ENCODE assay signal across 11 cellular contexts in the genomic region with DNA sequence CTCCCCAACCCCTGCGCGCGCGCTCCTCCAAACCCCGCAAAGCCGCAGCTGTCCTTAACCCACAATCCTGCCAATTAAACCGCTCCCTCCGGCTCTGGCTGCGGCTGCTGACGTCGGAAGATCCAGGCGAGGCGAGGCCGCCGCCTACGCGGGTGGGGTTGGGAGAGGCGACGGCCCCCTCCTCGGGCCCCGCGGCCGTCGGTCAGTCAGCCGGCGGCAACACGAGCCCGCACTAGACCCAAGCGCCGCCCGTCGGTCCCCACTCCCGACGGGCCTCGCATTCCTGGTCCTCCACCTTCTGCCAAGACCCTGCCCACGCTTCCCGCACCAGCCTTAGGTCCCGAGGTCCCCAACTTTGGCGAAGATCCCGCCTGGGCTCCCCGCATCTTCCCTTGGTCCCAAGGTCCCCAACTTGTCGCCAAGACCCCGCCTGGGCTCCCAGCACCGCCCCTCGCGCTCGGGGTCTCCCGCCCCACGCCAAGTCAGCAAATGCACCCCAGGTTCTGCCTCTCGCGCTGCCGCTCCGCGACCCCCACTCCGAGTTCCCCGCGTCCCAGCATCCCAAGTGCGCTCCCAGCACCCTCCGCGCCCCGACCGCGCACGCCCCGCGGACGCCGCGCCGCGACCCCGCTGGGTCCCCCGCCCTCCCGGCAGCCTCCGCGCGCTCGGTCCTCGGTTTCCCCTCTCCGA.
DNase-seq lines count a peak whose midpoint lies in the region; ATAC-seq, FAIRE-seq and TF ChIP-seq lines count a peak whose summit lies in the region.
"Had no signal": no experiment of that assay in that cellular context is flagged by ENCODE, and none has a peak within 500 bp of the region (broad histone marks: within the 10 kb centered on the region; RNA-seq: fewer than 3 reads in every experiment).

No MANE protein-coding gene starts in this region.

- H3K9me3 ChIP-seq in AG04450 (ENCODE audit: control insufficient read depth, insufficient read depth, low read length) (peaks cover 3% of the 10 kb centered on the region; the same call in 1 of the 2 replicates), neural progenitor cell (ENCODE audit: low read depth) (no peaks in the 10 kb centered on the region)
- H3K9me3 ChIP-seq: BLaER1 treated with 17β-estradiol and CSF1 and Interleukin-3, amounts not matched to agents 10 nM and 100 nM had no signal

- no peak overlapping the region for H3K9ac ChIP-seq in neural progenitor cell
- H3K9ac ChIP-seq: BLaER1 treated with 17β-estradiol and CSF1 and Interleukin-3, amounts not matched to agents 10 nM and 100 nM had no signal

- peaks cover 19% of the 10 kb centered on the region for H3K4me1 ChIP-seq in neural progenitor cell

- peaks cover 13% of the 10 kb centered on the region for H4K20me1 ChIP-seq in neural progenitor cell (ENCODE audit: low read depth)

- peak overlapping the region; percentile 92 for H2AFZ ChIP-seq in neural progenitor cell (replicated peaks)

- H3K27me3 ChIP-seq in AG04450 (ENCODE audit: control insufficient read depth, insufficient read depth, low read length) (peaks cover 60% of the 10 kb centered on the region), neural progenitor cell (peaks cover 100% of the 10 kb centered on the region)

- DNase-seq in AG04450 (ENCODE audit: low read depth, low spot score) (no peak), NCI-H2227 treated with DMSO at 0.1 percent for 48 hours (lab: John Stamatoyannopoulos, UW) (peak; percentile 46), frontal cortex (ENCODE audit: low spot score in 2 of 2) (peak; percentile 47 to 53), neural progenitor cell (ENCODE audit: low spot score) (peak; percentile 62), GM19240 (ENCODE audit: insufficient read length, low spot score) (no peak)

- POLR2A ChIA-PET in AG04450 (lab: Yijun Ruan, JAX): no interaction called here

- no peak for FAIRE-seq in frontal cortex (lab: Jason Lieb, UNC)
- FAIRE-seq: GM12891 had no signal

- H3K79me2 ChIP-seq in neural progenitor cell (ENCODE audit: low read depth): no peaks in the 10 kb centered on the region

- H3K9me3 Mint-ChIP-seq in neural progenitor cell: no peaks in the 10 kb centered on the region
- H3K9me3 Mint-ChIP-seq: stimulated activated naive CD8-positive, alpha-beta T cell treated with anti-CD3 and anti-CD28 coated beads, Interleukin-15, Interleukin-2, amounts not matched to agents 100 ng/mL and 50 ng/mL, for 24 hours had no signal

- no peak overlapping the region for H3K27ac Mint-ChIP-seq in neural progenitor cell
- H3K27ac Mint-ChIP-seq: stimulated activated naive CD8-positive, alpha-beta T cell treated with anti-CD3 and anti-CD28 coated beads, Interleukin-15, Interleukin-2, amounts not matched to agents 100 ng/mL and 50 ng/mL, for 24 hours had no signal

- no peaks in the 10 kb centered on the region for H3K36me3 ChIP-seq in neural progenitor cell
- H3K36me3 ChIP-seq: BLaER1 treated with 17β-estradiol and CSF1 and Interleukin-3, amounts not matched to agents 10 nM and 100 nM had no signal

- TF ChIP-seq CTCF in AG04450 (IDR thresholded peaks at IDR 0.05; ENCODE audit: low read depth, low read length) (no peak), neural progenitor cell (IDR thresholded peaks at IDR 0.05) (no peak)

- H3K4me2 ChIP-seq in neural progenitor cell: peak overlapping the region; percentile 87

- peaks cover 59% of the 10 kb centered on the region for H3K27me3 Mint-ChIP-seq in neural progenitor cell (ENCODE audit: insufficient read depth, low read depth)

- CTCF ChIA-PET in AG04450 (lab: Charles Lee): no interaction called here

- peaks cover 10% of the 10 kb centered on the region for H3K4me1 Mint-ChIP-seq in neural progenitor cell

- no peaks in the 10 kb centered on the region for H3K36me3 Mint-ChIP-seq in neural progenitor cell

- peaks cover 7% of the 10 kb centered on the region for H3F3A ChIP-seq in neural progenitor cell (ENCODE audit: low read depth)

- H3K4me3 Mint-ChIP-seq in neural progenitor cell: peak overlapping the region; percentile 77
- H3K4me3 Mint-ChIP-seq: stimulated activated naive CD8-positive, alpha-beta T cell treated with anti-CD3 and anti-CD28 coated beads, Interleukin-15, Interleukin-2, amounts not matched to agents 100 ng/mL and 50 ng/mL, for 24 hours had no signal

- H3K27ac ChIP-seq in AG04450 (ENCODE audit: low read depth, low read length) (no peak overlapping the region), neural progenitor cell (no peak overlapping the region)
- H3K27ac ChIP-seq: BLaER1 treated with 17β-estradiol and CSF1 and Interleukin-3, amounts not matched to agents 10 nM and 100 nM had no signal

- peak overlapping the region; percentile 37; the same call in 1 of the 2 replicates for H3K4me3 ChIP-seq in AG04450 (ENCODE audit: low read depth, low read length)
- peak overlapping the region; percentile 48 for H3K4me3 ChIP-seq in neural progenitor cell
- H3K4me3 ChIP-seq: BLaER1 treated with 17β-estradiol and CSF1 and Interleukin-3, amounts not matched to agents 10 nM and 100 nM had no signal

- ATAC-seq in GM21619 (IDR thresholded peaks at IDR 0.05; ENCODE audit: unreplicated experiment) (no peak), HG02759 (IDR thresholded peaks at IDR 0.05; ENCODE audit: unreplicated experiment) (no peak), HG02852 (IDR thresholded peaks at IDR 0.05; ENCODE audit: unreplicated experiment) (no peak)

Comparison
In these comparisons a context has a peak if more than half of its experiments do, and no peak if none do; other contexts are left out.
1. DNase-seq: peak in NCI-H2227 treated with DMSO at 0.1 percent for 48 hours (single experiment), frontal cortex (2 of 2) and neural progenitor cell (single experiment); none in AG04450 (single experiment) and GM19240 (single experiment).